1 cellular context compared by ENCODE assay signal in the genomic region with DNA sequence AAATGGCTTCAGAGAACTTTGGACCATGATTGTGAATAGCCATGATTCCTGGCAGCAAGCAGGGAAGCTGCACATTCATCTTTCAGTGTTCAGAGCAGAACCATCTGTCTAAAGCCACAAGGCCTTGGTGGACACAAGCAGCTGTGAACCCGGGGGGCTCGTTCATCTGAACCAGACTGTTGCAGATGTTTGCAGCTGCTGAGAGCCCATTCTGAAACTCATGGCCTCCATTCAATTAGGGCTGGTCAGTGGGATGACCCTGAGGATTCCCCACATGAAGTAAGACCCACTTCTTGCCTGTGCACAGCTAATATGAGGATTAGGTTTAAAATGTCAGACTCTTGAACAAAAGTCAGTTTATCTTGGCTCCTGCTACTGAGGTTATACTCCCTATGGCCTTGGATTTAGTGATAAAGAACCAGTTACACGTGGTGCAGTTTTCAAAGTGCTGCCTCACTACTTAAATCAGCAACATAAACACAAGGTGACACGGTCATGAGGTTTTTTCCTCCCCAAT.
TF ChIP-seq lines count a peak whose summit lies in the region.

No MANE protein-coding gene starts in this region.

TF ChIP-seq in K562, 482 proteins besides CTCF, POLR2A, EP300 and RAD21 (continued from another document):
- no peak for TF ChIP-seq ZBTB11 (CRISPR knock-in tag; IDR thresholded peaks at IDR 0.05)
- TF ChIP-seq ZBTB17 (CRISPR knock-in tag; IDR thresholded peaks at IDR 0.05) = no peak
- no peak for TF ChIP-seq NFIC (IDR thresholded peaks at IDR 0.05)
- TF ChIP-seq C11orf30 (IDR thresholded peaks at IDR 0.05; ENCODE audit: low read depth) = 0 out of 2 replicates have a peak, but pooled peaks have one; percentile 13
